In genomic region chr16:30657866-30658730, GRCh38 we compare ENCODE assay signal across 8 cellular contexts. TPM values are rescaled to one million over a fixed set of nuclear protein-coding genes. Genes with fewer than 3 reads are reported as not detected.
DNase-seq lines count a peak whose midpoint lies in the region; ATAC-seq and TF ChIP-seq lines count a peak whose summit lies in the region.

Gene FBRS (plus strand): TSS chr16:30658431. CDS start chr16:30659519, 1,088 bp downstream.

- 0% methylated on average over 52 to 86 of the region's 86 CpGs for WGBS in spleen, 5 donors

- H3K4me1 ChIP-seq in spleen: peaks cover 22 to 72% (median 52%) of the 10 kb centered on the region in 6 donors

- H3K4me3 Mint-ChIP-seq in WTC11: peak within 1 kb of the TSS; percentile 96
- H3K4me3 Mint-ChIP-seq in immature natural killer cell: peak within 1 kb of the TSS; percentile 88 to 98 (median 93)

- CTCF ChIA-PET in AG04450 (lab: Charles Lee): interaction anchor here (0.9 kb wide), 2 partner anchors 36 to 39 kb away, joined by 3 to 4 read pairs; no protein-coding TSS in a partner anchor
- CTCF ChIA-PET in WTC11 (lab: Charles Lee): interaction anchor here (0.6 to 2.3 kb wide), 24 partner anchors 7 to 566 kb away, joined by 3 to 36 read pairs (median 5); partner anchors contain the start of genes DCTPP1, PHKG2, PRR14 and TBX6

- TF ChIP-seq POLR2A in spleen (IDR thresholded peaks at IDR 0.05): peak; percentile 12 to 90 (median 56)

- DNase-seq in AG04450 (ENCODE audit: low read depth, low spot score): peak; percentile 100
- DNase-seq in NCI-H2227 treated with DMSO at 0.1 percent for 48 hours (lab: John Stamatoyannopoulos, UW): peak; percentile 100
- peak; percentile 100 for DNase-seq in WTC11 (ENCODE audit: low spot score)
- DNase-seq in caudate nucleus (lab: John Stamatoyannopoulos, UW): peak; percentile 97 to 100 (median 100)
- peak; percentile 100 for DNase-seq in immature natural killer cell
- peak; percentile 100 for DNase-seq in spleen

- H3K27ac Mint-ChIP-seq in WTC11 (peak within 1 kb of the TSS; percentile 100), immature natural killer cell (peak within 1 kb of the TSS; percentile 96 to 100 (median 100))

- H3K4me1 Mint-ChIP-seq in WTC11 (peaks cover 9% of the 10 kb centered on the region), immature natural killer cell (peaks cover 36 to 43% of the 10 kb centered on the region in 2 donors)

- peak; percentile 73 for TF ChIP-seq CTCF in AG04450 (IDR thresholded peaks at IDR 0.05; ENCODE audit: low read depth, low read length)
- TF ChIP-seq CTCF in WTC11 (IDR thresholded peaks at IDR 0.05): peak; percentile 62; the same call in 1 of the 2 replicates
- peak; percentile 91 to 100 (median 98) for TF ChIP-seq CTCF in spleen (IDR thresholded peaks at IDR 0.05 in 8 of 11, conservative IDR thresholded peaks at IDR 0.05 in 3 of 11)

- ATAC-seq in GM18873 (IDR thresholded peaks at IDR 0.05; ENCODE audit: low FRiP score, unreplicated experiment) (peak; percentile 76), HG03159 (IDR thresholded peaks at IDR 0.05; ENCODE audit: unreplicated experiment) (peak; percentile 67), WTC11 (peak; percentile 93)

- H3K27ac ChIP-seq in AG04450 (ENCODE audit: low read depth, low read length) (peak within 1 kb of the TSS; percentile 100), caudate nucleus (ENCODE audit: low read depth, low read length) (peak within 1 kb of the TSS; percentile 100), spleen (peak within 1 kb of the TSS; percentile 97 to 100 (median 99))

- peaks cover 0 to 67% (median 51%) of the 10 kb centered on the region in 6 donors for H3K36me3 ChIP-seq in spleen

- intact Hi-C loops in spleen (cut with DNase I; ENCODE audit: low total_unique reads): loop anchor here (5.0 kb wide), 1 partner anchor 34 kb away; no protein-coding TSS in a partner anchor

- H3K9me3 Mint-ChIP-seq in WTC11 (no peaks in the 10 kb centered on the region), immature natural killer cell (no peaks in the 10 kb centered on the region)

- H3K4me3 ChIP-seq in AG04450 (ENCODE audit: low read depth, low read length) (peak within 1 kb of the TSS; percentile 95), spleen (peak within 1 kb of the TSS; percentile 74 to 93 (median 83))

- H3K36me3 Mint-ChIP-seq in WTC11: peaks cover 13% of the 10 kb centered on the region
- H3K36me3 Mint-ChIP-seq in immature natural killer cell: peaks cover under 1 to 20% (median 8%) of the 10 kb centered on the region in 3 donors

- POLR2A ChIA-PET in AG04450 (lab: Yijun Ruan, JAX) (interaction anchor here (0.6 to 1.9 kb wide), 14 partner anchors 8 to 1044 kb away, joined by 3 to 18 read pairs (median 4); partner anchors contain the start of genes CD2BP2 and PRR14), WTC11 (lab: Charles Lee) (interaction anchor here (0.5 to 1.5 kb wide), 10 partner anchors 8 to 404 kb away, joined by 3 to 7 read pairs (median 4); partner anchors contain the start of genes PHKG2, PRR14 and SRCAP)

- peaks cover 37% of the 10 kb centered on the region for H3K27me3 Mint-ChIP-seq in WTC11 (ENCODE audit: low read depth)
- peaks cover 9 to 15% (median 14%) of the 10 kb centered on the region in 3 donors for H3K27me3 Mint-ChIP-seq in immature natural killer cell (ENCODE audit: low read depth in 3 of 3)

- H3K9me3 ChIP-seq in AG04450 (ENCODE audit: control insufficient read depth, insufficient read depth, low read length) (no peaks in the 10 kb centered on the region), spleen (no peaks in the 10 kb centered on the region)

- H3K27me3 ChIP-seq in AG04450 (ENCODE audit: control insufficient read depth, insufficient read depth, low read length): no peaks in the 10 kb centered on the region
- H3K27me3 ChIP-seq in spleen (replicated peaks in 1 of 7): no peaks in the 10 kb centered on the region

TF ChIP-seq in WTC11, 78 proteins besides CTCF, POLR2A, EP300 and RAD21 (continues in another document):
- TF ChIP-seq, protein P1, sequence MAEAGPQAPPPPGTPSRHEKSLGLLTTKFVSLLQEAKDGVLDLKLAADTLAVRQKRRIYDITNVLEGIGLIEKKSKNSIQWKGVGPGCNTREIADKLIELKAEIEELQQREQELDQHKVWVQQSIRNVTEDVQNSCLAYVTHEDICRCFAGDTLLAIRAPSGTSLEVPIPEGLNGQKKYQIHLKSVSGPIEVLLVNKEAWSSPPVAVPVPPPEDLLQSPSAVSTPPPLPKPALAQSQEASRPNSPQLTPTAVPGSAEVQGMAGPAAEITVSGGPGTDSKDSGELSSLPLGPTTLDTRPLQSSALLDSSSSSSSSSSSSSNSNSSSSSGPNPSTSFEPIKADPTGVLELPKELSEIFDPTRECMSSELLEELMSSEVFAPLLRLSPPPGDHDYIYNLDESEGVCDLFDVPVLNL (CRISPR knock-in tag; IDR thresholded peaks at IDR 0.05; ENCODE audit: borderline replicate concordance, low read depth): no peak
- TF ChIP-seq ZNF317 (CRISPR knock-in tag; IDR thresholded peaks at IDR 0.05; ENCODE audit: borderline replicate concordance, low read depth) (no peak), RELA (CRISPR knock-in tag; IDR thresholded peaks at IDR 0.05; ENCODE audit: borderline replicate concordance) (no peak), USF2 (CRISPR knock-in tag; IDR thresholded peaks at IDR 0.05) (peak; percentile 56; the same call in 1 of the 2 replicates), SP1 (CRISPR knock-in tag; conservative IDR thresholded peaks at IDR 0.05) (peak; percentile 95), GABPB1 (CRISPR knock-in tag; IDR thresholded peaks at IDR 0.05) (peak; percentile 80), PRRX2 (CRISPR knock-in tag; IDR thresholded peaks at IDR 0.05) (0 out of 2 replicates have a peak, but pooled peaks have one; percentile 77), ESRRA (CRISPR knock-in tag; IDR thresholded peaks at IDR 0.05; ENCODE audit: borderline replicate concordance) (no peak), ZNF138 (CRISPR knock-in tag; conservative IDR thresholded peaks at IDR 0.05) (no peak), TEAD4 (CRISPR knock-in tag; IDR thresholded peaks at IDR 0.05) (no peak), ZNF416 (CRISPR knock-in tag; IDR thresholded peaks at IDR 0.05) (peak; percentile 61; the same call in 1 of the 2 replicates)
- TF ChIP-seq, protein P2, sequence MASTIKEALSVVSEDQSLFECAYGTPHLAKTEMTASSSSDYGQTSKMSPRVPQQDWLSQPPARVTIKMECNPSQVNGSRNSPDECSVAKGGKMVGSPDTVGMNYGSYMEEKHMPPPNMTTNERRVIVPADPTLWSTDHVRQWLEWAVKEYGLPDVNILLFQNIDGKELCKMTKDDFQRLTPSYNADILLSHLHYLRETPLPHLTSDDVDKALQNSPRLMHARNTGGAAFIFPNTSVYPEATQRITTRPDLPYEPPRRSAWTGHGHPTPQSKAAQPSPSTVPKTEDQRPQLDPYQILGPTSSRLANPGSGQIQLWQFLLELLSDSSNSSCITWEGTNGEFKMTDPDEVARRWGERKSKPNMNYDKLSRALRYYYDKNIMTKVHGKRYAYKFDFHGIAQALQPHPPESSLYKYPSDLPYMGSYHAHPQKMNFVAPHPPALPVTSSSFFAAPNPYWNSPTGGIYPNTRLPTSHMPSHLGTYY (CRISPR knock-in tag; IDR thresholded peaks at IDR 0.05): peak; percentile 71; the same call in 1 of the 2 replicates
- TF ChIP-seq, protein P3, sequence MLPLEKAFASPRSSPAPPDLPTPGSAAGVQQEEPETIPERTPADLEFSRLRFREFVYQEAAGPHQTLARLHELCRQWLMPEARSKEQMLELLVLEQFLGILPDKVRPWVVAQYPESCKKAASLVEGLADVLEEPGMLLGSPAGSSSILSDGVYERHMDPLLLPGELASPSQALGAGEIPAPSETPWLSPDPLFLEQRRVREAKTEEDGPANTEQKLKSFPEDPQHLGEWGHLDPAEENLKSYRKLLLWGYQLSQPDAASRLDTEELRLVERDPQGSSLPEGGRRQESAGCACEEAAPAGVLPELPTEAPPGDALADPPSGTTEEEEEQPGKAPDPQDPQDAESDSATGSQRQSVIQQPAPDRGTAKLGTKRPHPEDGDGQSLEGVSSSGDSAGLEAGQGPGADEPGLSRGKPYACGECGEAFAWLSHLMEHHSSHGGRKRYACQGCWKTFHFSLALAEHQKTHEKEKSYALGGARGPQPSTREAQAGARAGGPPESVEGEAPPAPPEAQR (CRISPR knock-in tag; IDR thresholded peaks at IDR 0.05): no peak
- TF ChIP-seq, protein P4, sequence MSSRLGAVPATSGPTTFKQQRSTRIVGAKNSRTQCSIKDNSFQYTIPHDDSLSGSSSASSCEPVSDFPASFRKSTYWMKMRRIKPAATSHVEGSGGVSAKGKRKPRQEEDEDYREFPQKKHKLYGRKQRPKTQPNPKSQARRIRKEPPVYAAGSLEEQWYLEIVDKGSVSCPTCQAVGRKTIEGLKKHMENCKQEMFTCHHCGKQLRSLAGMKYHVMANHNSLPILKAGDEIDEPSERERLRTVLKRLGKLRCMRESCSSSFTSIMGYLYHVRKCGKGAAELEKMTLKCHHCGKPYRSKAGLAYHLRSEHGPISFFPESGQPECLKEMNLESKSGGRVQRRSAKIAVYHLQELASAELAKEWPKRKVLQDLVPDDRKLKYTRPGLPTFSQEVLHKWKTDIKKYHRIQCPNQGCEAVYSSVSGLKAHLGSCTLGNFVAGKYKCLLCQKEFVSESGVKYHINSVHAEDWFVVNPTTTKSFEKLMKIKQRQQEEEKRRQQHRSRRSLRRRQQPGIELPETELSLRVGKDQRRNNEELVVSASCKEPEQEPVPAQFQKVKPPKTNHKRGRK (CRISPR knock-in tag; IDR thresholded peaks at IDR 0.05; ENCODE audit: borderline replicate concordance): no peak

RNA-seq across cellular contexts. Expression of gene FBRS, which starts in this region (rescaled TPM):
- polyA plus RNA-seq in AG04450 (2011; rRNA removed) (5.0 and 9.0 TPM in 2 replicates), immature natural killer cell (1 to 10 TPM in 2 of 3 donors, under 1 TPM in 1; 0.06 to 5.5 (median 1.9) TPM), spleen (10 to 100 TPM; 25.8 to 62.7 (median 43.7) TPM)
- 13.2 and 18.5 TPM in 2 replicates for polyA minus RNA-seq in AG04450 (2011; rRNA and poly(A)+ RNA removed)
- total RNA-seq in WTC11 (2021) (18.9 to 23.2 TPM (median 19.9 TPM) in 3 replicates), spleen (100 to 1,000 TPM in 4 of 7 donors, 10 to 100 TPM in 3; 47.5 to 118 (median 102) TPM)

Comparison
In these comparisons a context has a peak if more than half of its experiments do, and no peak if none do; other contexts are left out.
1. Peak in every context shown above with its lines: DNase-seq, ATAC-seq, H3K4me3 ChIP-seq and H3K27ac ChIP-seq.